In genomic region chr7:117067322-117067721, GRCh38 we compare ENCODE assay signal across 21 cellular contexts.
"Had no signal": no experiment of that assay in that cellular context is flagged by ENCODE, and none has a peak within 500 bp of the region (broad histone marks: within the 10 kb centered on the region; RNA-seq: fewer than 3 reads in every experiment).

No MANE protein-coding gene starts in this region.

- H3K9me3 Mint-ChIP-seq: activated B cell treated with CpG ODN at 0.5 μM for 24 hours; activated CD4-positive, alpha-beta T cell treated with anti-CD3 and anti-CD28 coated beads, Interleukin-2, amount 10 ng/mL, durations not matched to agents 24 days and 14 days; activated naive CD8-positive, alpha-beta T cell treated with anti-CD3 and anti-CD28 coated beads, Interleukin-2, amount 10 ng/mL, durations not matched to agents 7 days and 5 days; memory B cell; naive thymus-derived CD4-positive, alpha-beta T cell had no signal

- DNase-seq: activated B cell treated with CpG ODN at 0.5 μM for 24 hours; activated CD4-positive, alpha-beta T cell treated with anti-CD3 and anti-CD28 coated beads, Interleukin-2, amount 10 ng/mL, durations not matched to agents 24 days and 14 days; activated CD8-positive, alpha-beta memory T cell treated with anti-CD3 and anti-CD28 coated beads, Interleukin-2, amount 50 U/mL, for 48 hours; activated naive CD4-positive, alpha-beta T cell; activated naive CD8-positive, alpha-beta T cell treated with anti-CD3 and anti-CD28 coated beads, Interleukin-2, amount 10 ng/mL, durations not matched to agents 7 days and 5 days; kidney; left ventricle myocardium superior; mucosa of descending colon; naive thymus-derived CD4-positive, alpha-beta T cell; posterior cingulate gyrus; retina; stimulated activated CD4-positive, alpha-beta T cell treated with anti-CD3 and anti-CD28 coated beads, Interleukin-15, amount 100 ng/mL, for 24 hours; stimulated activated CD4-positive, alpha-beta T cell treated with anti-CD3 and anti-CD28 coated beads, Interleukin-4, amount 100 ng/mL, for 1 hour; stimulated activated naive CD4-positive, alpha-beta T cell; T-helper 17 cell had no signal

- H3K36me3 ChIP-seq: esophagus muscularis mucosa, neutrophil, tibial nerve, vagina had no signal

- H3K27ac ChIP-seq: esophagus muscularis mucosa, hepatocyte, neutrophil, tibial nerve, vagina had no signal

- H3K36me3 Mint-ChIP-seq: activated naive CD8-positive, alpha-beta T cell treated with anti-CD3 and anti-CD28 coated beads, Interleukin-2, amount 10 ng/mL, durations not matched to agents 7 days and 5 days; memory B cell had no signal

- H3K4me3 Mint-ChIP-seq: activated B cell treated with CpG ODN at 0.5 μM for 24 hours; activated CD4-positive, alpha-beta T cell treated with anti-CD3 and anti-CD28 coated beads, Interleukin-2, amount 10 ng/mL, durations not matched to agents 24 days and 14 days; activated naive CD8-positive, alpha-beta T cell treated with anti-CD3 and anti-CD28 coated beads, Interleukin-2, amount 10 ng/mL, durations not matched to agents 7 days and 5 days; memory B cell; naive thymus-derived CD4-positive, alpha-beta T cell had no signal

- H2AFZ ChIP-seq: hepatocyte had no signal

- H3K9me3 ChIP-seq: esophagus muscularis mucosa, mucosa of descending colon, neutrophil, tibial nerve, vagina had no signal

- H3K27me3 ChIP-seq: esophagus muscularis mucosa, hepatocyte, neutrophil, tibial nerve, vagina had no signal

- ATAC-seq: mucosa of descending colon; naive thymus-derived CD4-positive, alpha-beta T cell; T-helper 17 cell had no signal

- H3K27me3 Mint-ChIP-seq: activated B cell treated with CpG ODN at 0.5 μM for 24 hours, memory B cell, T-helper 17 cell had no signal

- H3K4me1 Mint-ChIP-seq: activated B cell treated with CpG ODN at 0.5 μM for 24 hours had no signal

- H3K4me3 ChIP-seq: esophagus muscularis mucosa, hepatocyte, mucosa of descending colon, tibial nerve, vagina had no signal

- H3K27ac Mint-ChIP-seq: activated B cell treated with CpG ODN at 0.5 μM for 24 hours; activated CD4-positive, alpha-beta T cell treated with anti-CD3 and anti-CD28 coated beads, Interleukin-2, amount 10 ng/mL, durations not matched to agents 24 days and 14 days; activated naive CD8-positive, alpha-beta T cell treated with anti-CD3 and anti-CD28 coated beads, Interleukin-2, amount 10 ng/mL, durations not matched to agents 7 days and 5 days; memory B cell; naive thymus-derived CD4-positive, alpha-beta T cell; T-helper 17 cell had no signal

- FAIRE-seq: kidney had no signal

- H3K4me2 ChIP-seq: hepatocyte had no signal
